22 cellular contexts compared by ENCODE assay signal in genomic region chr3:43233062-43233461, GRCh38.
"Had no signal": no experiment of that assay in that cellular context is flagged by ENCODE, and none has a peak within 500 bp of the region (broad histone marks: within the 10 kb centered on the region; RNA-seq: fewer than 3 reads in every experiment).

No MANE protein-coding gene starts in this region.

- H3K27ac ChIP-seq: lower lobe of right lung, ovary, psoas muscle, sigmoid colon, thoracic aorta had no signal

- DNase-seq: cortex of kidney; effector memory CD8-positive, alpha-beta T cell; erythroblast; hippocampal formation; left colon; left ventricle myocardium superior; lower lobe of right lung; natural killer cell; occipital lobe; ovary; posterior cingulate gyrus; psoas muscle; right cardiac atrium; sigmoid colon; stimulated activated CD4-positive, alpha-beta T cell treated with anti-CD3 and anti-CD28 coated beads, Interleukin-2, amount 100 ng/mL, for 24 hours; stimulated activated CD4-positive, alpha-beta T cell treated with anti-CD3 and anti-CD28 coated beads, Interleukin-4, amount 100 ng/mL, for 24 hours; stimulated activated naive CD8-positive, alpha-beta T cell treated with anti-CD3 and anti-CD28 coated beads, Interleukin-15, Interleukin-2, amounts not matched to agents 100 U/mL and 50 U/mL, for 24 hours; upper lobe of left lung had no signal

- ATAC-seq: effector memory CD8-positive, alpha-beta T cell; left colon; left ventricle myocardium superior; lower lobe of right lung; natural killer cell; psoas muscle; right cardiac atrium; stimulated activated memory B cell treated with anti-CD40 and anti-IgM and Interleukin-4, amounts not matched to agents 10 μg/mL and 1 μg/mL and 100 μg/mL, for 72 hours had no signal

- H3K4me1 Mint-ChIP-seq: stimulated activated memory B cell treated with anti-CD40 and anti-IgM and Interleukin-4, amounts not matched to agents 10 μg/mL and 1 μg/mL and 100 μg/mL, for 72 hours had no signal

- H3K4me1 ChIP-seq: lower lobe of right lung, psoas muscle, sigmoid colon had no signal

- H3K27me3 Mint-ChIP-seq: effector memory CD8-positive, alpha-beta T cell had no signal

- H3K36me3 ChIP-seq: heart right ventricle, lower lobe of right lung, ovary, sigmoid colon, thoracic aorta, tibial nerve, upper lobe of left lung had no signal

- H3K4me3 ChIP-seq: heart right ventricle, lower lobe of right lung, ovary, psoas muscle, sigmoid colon, thoracic aorta, tibial nerve, upper lobe of left lung had no signal

- H3K27ac Mint-ChIP-seq: stimulated activated memory B cell treated with anti-CD40 and anti-IgM and Interleukin-4, amounts not matched to agents 10 μg/mL and 1 μg/mL and 100 μg/mL, for 72 hours had no signal

- H3K4me3 Mint-ChIP-seq: effector memory CD8-positive, alpha-beta T cell; natural killer cell; stimulated activated memory B cell treated with anti-CD40 and anti-IgM and Interleukin-4, amounts not matched to agents 10 μg/mL and 1 μg/mL and 100 μg/mL, for 72 hours had no signal

- H3K27me3 ChIP-seq: heart right ventricle, ovary, sigmoid colon, tibial nerve, upper lobe of left lung had no signal
